Comparison of ENCODE assay signal across 10 cellular contexts in the genomic region with DNA sequence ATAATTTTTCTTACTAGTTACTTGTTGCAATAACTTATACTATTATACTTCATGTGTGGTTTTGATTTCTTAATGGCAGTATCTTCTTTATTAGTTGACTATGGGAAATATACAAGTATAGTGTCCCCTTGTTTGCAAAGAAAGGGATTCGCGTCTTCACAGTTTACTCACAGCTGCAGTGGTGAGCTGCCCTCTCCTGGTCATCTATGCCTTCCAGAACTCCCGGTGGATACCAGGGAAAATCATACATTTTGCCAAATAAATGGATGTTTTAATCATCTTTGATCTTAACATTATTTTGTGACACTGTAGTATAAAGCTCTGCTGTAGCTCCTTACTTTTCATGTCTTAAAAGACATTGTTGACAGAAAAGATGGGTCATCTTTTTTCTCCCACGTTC.
DNase-seq lines count a peak whose midpoint lies in the region; ATAC-seq, FAIRE-seq and TF ChIP-seq lines count a peak whose summit lies in the region.
"Had no signal": no experiment of that assay in that cellular context is flagged by ENCODE, and none has a peak within 500 bp of the region (broad histone marks: within the 10 kb centered on the region; RNA-seq: fewer than 3 reads in every experiment).

No MANE protein-coding gene starts in this region.

- TF ChIP-seq CTCF in D721Med (IDR thresholded peaks at IDR 0.05; ENCODE audit: insufficient read depth, missing control alignments) (peak; percentile 72), LNCaP clone FGC (IDR thresholded peaks at IDR 0.05; ENCODE audit: control insufficient read depth, extremely low read depth, insufficient read depth) (peak; percentile 71)

- ATAC-seq in naive B cell (ENCODE audit: low read depth in 2 of 2) (no peak), HG03469 (IDR thresholded peaks at IDR 0.05; ENCODE audit: unreplicated experiment) (no peak), left cardiac atrium (no peak)

- intact Hi-C loops in left cardiac atrium (cut with DNase I), result loop anchor here in 1 of 2 donors (10.0 kb wide), 1 partner anchor 268 kb away; no protein-coding TSS in a partner anchor

- peak; percentile 55 for FAIRE-seq in D721Med (lab: Jason Lieb, UNC)

- H3K9me3 Mint-ChIP-seq in naive B cell, result peaks cover 0 to 5% (median 0%) of the 10 kb centered on the region in 7 donors

- peak overlapping the region in 4 of 8 donors; percentile 52 to 76 (median 64) for H3K4me3 Mint-ChIP-seq in naive B cell

- peaks cover 32 to 35% of the 10 kb centered on the region in 2 donors for H3K36me3 Mint-ChIP-seq in naive B cell

- H3K4me3 ChIP-seq in LNCaP clone FGC (ENCODE audit: low read depth, low read length), result no peak overlapping the region
- H3K4me3 ChIP-seq: lung had no signal

- H3K4me1 Mint-ChIP-seq in naive B cell, result peaks cover 52 to 73% (median 66%) of the 10 kb centered on the region in 3 donors

- peak overlapping the region; percentile 15 to 90 (median 62) for H3K27ac Mint-ChIP-seq in naive B cell

- H3K27me3 Mint-ChIP-seq in naive B cell, result no peaks in the 10 kb centered on the region

- DNase-seq in D721Med (ENCODE audit: insufficient read length, low spot score) (no peak), LNCaP clone FGC (ENCODE audit: low read depth) (no peak), cerebellar cortex (ENCODE audit: low spot score) (peak; percentile 43), naive B cell (no peak), kidney glomerular epithelial cell (lab: John Stamatoyannopoulos, UW) (no peak), left cardiac atrium (no peak), activated gamma-delta T cell treated with Interleukin-2 at 50 U/mL for 16 hours (no peak)
- DNase-seq: NCI-H2227 treated with DMSO at 0.1 percent for 48 hours had no signal
